In genomic region chr9:4139201-4139600, GRCh38 we compare ENCODE assay signal across 20 cellular contexts.
"Had no signal": no experiment of that assay in that cellular context is flagged by ENCODE, and none has a peak within 500 bp of the region (broad histone marks: within the 10 kb centered on the region; RNA-seq: fewer than 3 reads in every experiment).

No MANE protein-coding gene starts in this region.

- H3K27me3 ChIP-seq: colonic mucosa, suprapubic skin, transverse colon, uterus had no signal

- FAIRE-seq: frontal cortex, TTC549 had no signal

- H3K36me3 ChIP-seq: colonic mucosa, suprapubic skin, transverse colon, uterus had no signal

- DNase-seq: activated B cell treated with CpG ODN at 0.5 μM for 24 hours; activated CD4-positive, alpha-beta memory T cell treated with anti-CD3 and anti-CD28 coated beads for 36 hours; activated CD4-positive, alpha-beta T cell treated with anti-CD3 and anti-CD28 coated beads for 4 hours; activated naive CD4-positive, alpha-beta T cell treated with Interleukin-2 at 50 U/mL for 16 hours; activated naive CD8-positive, alpha-beta T cell treated with anti-CD3 and anti-CD28 coated beads, Interleukin-2, amount 10 ng/mL, durations not matched to agents 7 days and 5 days; activated T-cell treated with anti-CD3 and anti-CD28 coated beads for 4 hours; anterior cingulate cortex; colonic mucosa; kidney glomerular epithelial cell; left ventricle myocardium superior; psoas muscle; right cardiac atrium; stimulated activated naive CD8-positive, alpha-beta T cell treated with anti-CD3 and anti-CD28 coated beads, Interleukin-15, Interleukin-2, amounts not matched to agents 100 U/mL and 50 U/mL, for 24 hours; transverse colon; uterus had no signal

- H3K9me3 ChIP-seq: colonic mucosa, psoas muscle, suprapubic skin, transverse colon, uterus had no signal

- H3K4me3 ChIP-seq: colonic mucosa, psoas muscle, skin epidermis, suprapubic skin, transverse colon, uterus had no signal

- H3K4me1 ChIP-seq: colonic mucosa, psoas muscle, uterus had no signal

- ATAC-seq: activated T-helper 17 cell treated with anti-CD3 and anti-CD28 coated beads, Interleukin-2, amount 50 U/mL, for 72 hours; left ventricle myocardium superior; psoas muscle; right cardiac atrium; stimulated activated naive CD8-positive, alpha-beta T cell treated with anti-CD3 and anti-CD28 coated beads, Interleukin-15, Interleukin-2, amounts not matched to agents 100 U/mL and 50 U/mL, for 24 hours had no signal

- H3K27ac ChIP-seq: colonic mucosa, psoas muscle, skin epidermis, suprapubic skin, transverse colon, uterus had no signal
